24 cellular contexts compared by ENCODE assay signal in genomic region chr1:184506501-184506900, GRCh38.
"Had no signal": no experiment of that assay in that cellular context is flagged by ENCODE, and none has a peak within 500 bp of the region (broad histone marks: within the 10 kb centered on the region; RNA-seq: fewer than 3 reads in every experiment).

No MANE protein-coding gene starts in this region.

- H3K36me3 ChIP-seq: adrenal gland had no signal

- H3K9me3 ChIP-seq: adrenal gland had no signal

- H3K4me3 ChIP-seq: adrenal gland had no signal

- ATAC-seq: activated CD8-positive, alpha-beta T cell treated with anti-CD3 and anti-CD28 coated beads, Interleukin-2, amount 10 ng/mL, durations not matched to agents 7 days and 5 days; PC-3; T-helper 17 cell; WTC11 had no signal

- FAIRE-seq: RCC 7860 had no signal

- H3K27me3 ChIP-seq: adrenal gland had no signal

- DNase-seq: activated CD4-positive, alpha-beta T cell treated with anti-CD3 and anti-CD28 coated beads for 48 hours; activated CD4-positive, alpha-beta T cell treated with anti-CD3 and anti-CD28 coated beads, Interleukin-2, amount 50 U/mL, for 4 hours; activated CD4-positive, CD25-positive, alpha-beta regulatory T cell treated with anti-CD3 and anti-CD28 coated beads, Interleukin-2, amount 50 U/mL, for 72 hours; activated CD8-positive, alpha-beta memory T cell treated with anti-CD3 and anti-CD28 coated beads, Interleukin-2, amount 50 U/mL, for 48 hours; activated CD8-positive, alpha-beta T cell treated with anti-CD3 and anti-CD28 coated beads, Interleukin-2, amount 10 ng/mL, durations not matched to agents 7 days and 5 days; activated naive CD4-positive, alpha-beta T cell treated with anti-CD3 and anti-CD28 coated beads, Interleukin-2, amount 50 U/mL, for 16 hours; activated naive CD8-positive, alpha-beta T cell treated with anti-CD3 and anti-CD28 coated beads, Interleukin-2, amount 10 ng/mL, durations not matched to agents 7 days and 5 days; activated T-cell treated with anti-CD3 and anti-CD28 coated beads, Interleukin-2, amount 50 U/mL, for 1 hour; adrenal gland; anterior cingulate cortex; Kasumi-1; KBM-7; NCI-H1048; NCI-H146; NCI-H187 treated with DMSO at 0.1 percent for 48 hours; NCI-H2081 treated with DMSO at 0.1 percent for 48 hours; NCI-H446; NCI-H524; PC-3; SIG-M5; T-helper 17 cell; T-helper 9 cell had no signal
